Comparison of ENCODE assay signal across 9 cellular contexts in genomic region chr3:46846624-46847542, GRCh38. TPM values are rescaled to one million over a fixed set of nuclear protein-coding genes. Genes with fewer than 3 reads are reported as not detected.
A peak's percentile ranks its signal among the peaks of the same experiment; 100 is the strongest.
DNase-seq lines count a peak whose midpoint lies in the region; ATAC-seq and TF ChIP-seq lines count a peak whose summit lies in the region.
"Had no signal": no experiment of that assay in that cellular context is flagged by ENCODE, and none has a peak within 500 bp of the region (broad histone marks: within the 10 kb centered on the region; RNA-seq: fewer than 3 reads in every experiment).

No MANE protein-coding gene starts in this region.

- no peak for DNase-seq in activated CD4-positive, alpha-beta T cell treated with anti-CD3 and anti-CD28 coated beads, Interleukin-2, amount 10 ng/mL, durations not matched to agents 24 days and 14 days
- DNase-seq in activated CD4-positive, alpha-beta T cell treated with anti-CD3 and anti-CD28 coated beads for 4 hours: no peak
- peak; percentile 40 for DNase-seq in activated CD8-positive, alpha-beta memory T cell treated with anti-CD3 and anti-CD28 coated beads, Interleukin-2, amount 10 ng/mL, durations not matched to agents 7 days and 5 days
- DNase-seq in stomach (peak; percentile 17), COLO829 (ENCODE audit: low spot score) (no peak)
- DNase-seq: NCI-H1694 had no signal

- H3K27ac Mint-ChIP-seq in activated CD4-positive, alpha-beta T cell treated with anti-CD3 and anti-CD28 coated beads, Interleukin-2, amount 10 ng/mL, durations not matched to agents 24 days and 14 days: no peak overlapping the region
- no peak overlapping the region for H3K27ac Mint-ChIP-seq in activated CD8-positive, alpha-beta memory T cell treated with anti-CD3 and anti-CD28 coated beads, Interleukin-2, amount 10 ng/mL, durations not matched to agents 7 days and 5 days

- peak overlapping the region; percentile 77 for H3K27ac ChIP-seq in layer of hippocampus (ENCODE audit: low read depth, low read length)
- H3K27ac ChIP-seq in stomach: peak overlapping the region in 4 of 5 donors; percentile 70 to 87 (median 82)

- TF ChIP-seq POLR2A in stomach (IDR thresholded peaks at IDR 0.05): no peak

- peak overlapping the region; percentile 55 to 66 (median 58) for H3K4me3 ChIP-seq in stomach

- WGBS in stomach, 5 donors: 80 to 95% (median 91%) methylated on average over 9 of the region's 9 CpGs

- peak overlapping the region; percentile 73 for H3K4me3 Mint-ChIP-seq in activated CD4-positive, alpha-beta T cell treated with anti-CD3 and anti-CD28 coated beads, Interleukin-2, amount 10 ng/mL, durations not matched to agents 24 days and 14 days
- peak overlapping the region; percentile 58 for H3K4me3 Mint-ChIP-seq in activated CD8-positive, alpha-beta memory T cell treated with anti-CD3 and anti-CD28 coated beads, Interleukin-2, amount 10 ng/mL, durations not matched to agents 7 days and 5 days

- no peaks in the 10 kb centered on the region for H3K9me3 Mint-ChIP-seq in activated CD4-positive, alpha-beta T cell treated with anti-CD3 and anti-CD28 coated beads, Interleukin-2, amount 10 ng/mL, durations not matched to agents 24 days and 14 days
- H3K9me3 Mint-ChIP-seq in activated CD8-positive, alpha-beta memory T cell treated with anti-CD3 and anti-CD28 coated beads, Interleukin-2, amount 10 ng/mL, durations not matched to agents 7 days and 5 days (ENCODE audit: low read depth): peaks cover 2% of the 10 kb centered on the region

- H3K36me3 ChIP-seq in stomach: no peaks in the 10 kb centered on the region

- no peaks in the 10 kb centered on the region for H3K36me3 Mint-ChIP-seq in activated CD4-positive, alpha-beta T cell treated with anti-CD3 and anti-CD28 coated beads, Interleukin-2, amount 10 ng/mL, durations not matched to agents 24 days and 14 days (ENCODE audit: low read depth)
- no peaks in the 10 kb centered on the region for H3K36me3 Mint-ChIP-seq in activated CD8-positive, alpha-beta memory T cell treated with anti-CD3 and anti-CD28 coated beads, Interleukin-2, amount 10 ng/mL, durations not matched to agents 7 days and 5 days

- peaks cover 0 to 9% (median 0%) of the 10 kb centered on the region in 4 donors for H3K9me3 ChIP-seq in stomach

- peaks cover 19% of the 10 kb centered on the region for H3K27me3 Mint-ChIP-seq in activated CD4-positive, alpha-beta T cell treated with anti-CD3 and anti-CD28 coated beads, Interleukin-2, amount 10 ng/mL, durations not matched to agents 24 days and 14 days
- H3K27me3 Mint-ChIP-seq in activated CD8-positive, alpha-beta memory T cell treated with anti-CD3 and anti-CD28 coated beads, Interleukin-2, amount 10 ng/mL, durations not matched to agents 7 days and 5 days: peaks cover 21% of the 10 kb centered on the region

- H3K27me3 ChIP-seq in layer of hippocampus (ENCODE audit: control insufficient read depth, insufficient read depth, low read length): no peaks in the 10 kb centered on the region
- H3K27me3 ChIP-seq in stomach: no peaks in the 10 kb centered on the region

- no peak for TF ChIP-seq EP300 in stomach (IDR thresholded peaks at IDR 0.05)

- intact Hi-C loops in activated CD4-positive, alpha-beta T cell treated with anti-CD3 and anti-CD28 coated beads, Interleukin-2, amount 10 ng/mL, durations not matched to agents 24 days and 14 days (cut with micrococcal nuclease): no loop called here
- intact Hi-C loops in stomach (cut with DNase I; ENCODE audit: low total_unique reads): no loop called here

- H3K4me1 ChIP-seq in stomach: peaks cover 18 to 25% (median 22%) of the 10 kb centered on the region in 4 donors

- H3K4me1 Mint-ChIP-seq in activated CD4-positive, alpha-beta T cell treated with anti-CD3 and anti-CD28 coated beads, Interleukin-2, amount 10 ng/mL, durations not matched to agents 24 days and 14 days: peaks cover 5% of the 10 kb centered on the region
- peaks cover 4% of the 10 kb centered on the region for H3K4me1 Mint-ChIP-seq in activated CD8-positive, alpha-beta memory T cell treated with anti-CD3 and anti-CD28 coated beads, Interleukin-2, amount 10 ng/mL, durations not matched to agents 7 days and 5 days

- no peak for TF ChIP-seq CTCF in stomach (IDR thresholded peaks at IDR 0.05)

- CTCF ChIA-PET in activated CD8-positive, alpha-beta memory T cell treated with anti-CD3 and anti-CD28 coated beads, Interleukin-2, amount 10 ng/mL, durations not matched to agents 7 days and 5 days (lab: Charles Lee): interaction anchor here (0.7 to 1.7 kb wide), 9 partner anchors 10 to 907 kb away, joined by 3 to 7 read pairs (median 3); no protein-coding TSS in a partner anchor

- no peak for ATAC-seq in activated CD8-positive, alpha-beta memory T cell treated with anti-CD3 and anti-CD28 coated beads, Interleukin-2, amount 10 ng/mL, durations not matched to agents 7 days and 5 days
- ATAC-seq in HG03135 (IDR thresholded peaks at IDR 0.05; ENCODE audit: unreplicated experiment) (no peak), GM19463 (IDR thresholded peaks at IDR 0.05; ENCODE audit: unreplicated experiment) (no peak)

RNA-seq across cellular contexts. Expression of gene MYL3, which starts 16.4 kb away (rescaled TPM):
- not detected in 2 replicates for total RNA-seq in activated CD4-positive, alpha-beta T cell treated with anti-CD3 and anti-CD28 coated beads, Interleukin-2, amount 10 ng/mL, durations not matched to agents 24 days and 14 days
- total RNA-seq in activated CD8-positive, alpha-beta memory T cell treated with anti-CD3 and anti-CD28 coated beads, Interleukin-2, amount 10 ng/mL, durations not matched to agents 7 days and 5 days: not detected
- total RNA-seq in stomach: 1 to 10 TPM in 1 of 5 donors, not detected in 4; 3.1 TPM
- 10 to 100 TPM in 1 of 3 donors, 1 to 10 TPM in 2; 1.5 to 11.5 (median 6.8) TPM for polyA plus RNA-seq in stomach

RNA-seq across cellular contexts. Expression of gene PTH1R, which starts 30.6 kb away (rescaled TPM):
- total RNA-seq in activated CD4-positive, alpha-beta T cell treated with anti-CD3 and anti-CD28 coated beads, Interleukin-2, amount 10 ng/mL, durations not matched to agents 24 days and 14 days: not detected in 2 replicates
- total RNA-seq in activated CD8-positive, alpha-beta memory T cell treated with anti-CD3 and anti-CD28 coated beads, Interleukin-2, amount 10 ng/mL, durations not matched to agents 7 days and 5 days: not detected
- total RNA-seq in stomach: 1 to 10 TPM; 2.6 to 4.0 (median 3.5) TPM
- 10 to 100 TPM in 2 of 3 donors, 1 to 10 TPM in 1; 8.4 to 22.4 (median 20.9) TPM for polyA plus RNA-seq in stomach

Comparison
In these comparisons a context has a peak if more than half of its experiments do, and no peak if none do; other contexts are left out.
1. DNase-seq: peak in activated CD8-positive, alpha-beta memory T cell treated with anti-CD3 and anti-CD28 coated beads, Interleukin-2, amount 10 ng/mL, durations not matched to agents 7 days and 5 days (single experiment) and stomach (single experiment); none in activated CD4-positive, alpha-beta T cell treated with anti-CD3 and anti-CD28 coated beads, Interleukin-2, amount 10 ng/mL, durations not matched to agents 24 days and 14 days (single experiment), activated CD4-positive, alpha-beta T cell treated with anti-CD3 and anti-CD28 coated beads for 4 hours (0 of 2) and COLO829 (single experiment).